20 cellular contexts compared by ENCODE assay signal in genomic region chr10:97757471-97757870, GRCh38. TPM values are rescaled to one million over a fixed set of nuclear protein-coding genes. Genes with fewer than 3 reads are reported as not detected.
A peak's percentile ranks its signal among the peaks of the same experiment; 100 is the strongest.
DNase-seq lines count a peak whose midpoint lies in the region; ATAC-seq and TF ChIP-seq lines count a peak whose summit lies in the region.
"Had no signal": no experiment of that assay in that cellular context is flagged by ENCODE, and none has a peak within 500 bp of the region (broad histone marks: within the 10 kb centered on the region; RNA-seq: fewer than 3 reads in every experiment).

No MANE protein-coding gene starts in this region.

- peaks cover 44% of the 10 kb centered on the region for H3K36me3 Mint-ChIP-seq in central memory CD8-positive, alpha-beta T cell (ENCODE audit: insufficient read depth)
- peaks cover 67 to 70% of the 10 kb centered on the region in 2 donors for H3K36me3 Mint-ChIP-seq in stimulated activated naive B cell treated with anti-CD40 and anti-IgM and Interleukin-4, amounts not matched to agents 10 μg/mL and 1 μg/mL and 100 μg/mL, for 72 hours
- H3K36me3 Mint-ChIP-seq: IgD-negative memory B cell had no signal

- H3K27me3 Mint-ChIP-seq in central memory CD8-positive, alpha-beta T cell, result no peaks in the 10 kb centered on the region
- no peaks in the 10 kb centered on the region for H3K27me3 Mint-ChIP-seq in stimulated activated naive B cell treated with anti-CD40 and anti-IgM and Interleukin-4, amounts not matched to agents 10 μg/mL and 1 μg/mL and 100 μg/mL, for 72 hours
- H3K27me3 Mint-ChIP-seq: B cell, IgD-negative memory B cell had no signal

- peak overlapping the region; percentile 87 for H3K27ac Mint-ChIP-seq in central memory CD8-positive, alpha-beta T cell (ENCODE audit: low read depth)
- peak overlapping the region; percentile 69 for H3K27ac Mint-ChIP-seq in stimulated activated naive B cell treated with anti-CD40 and anti-IgM and Interleukin-4, amounts not matched to agents 10 μg/mL and 1 μg/mL and 100 μg/mL, for 72 hours
- H3K27ac Mint-ChIP-seq: B cell; CD8-positive, alpha-beta T cell; GM23338; HFFc6; IgD-negative memory B cell had no signal

- H3K4me1 ChIP-seq in thyroid gland, result no peaks in the 10 kb centered on the region

- DNase-seq in activated effector memory CD4-positive, alpha-beta T cell treated with anti-CD3 and anti-CD28 coated beads, Interleukin-2, amount 50 U/mL, for 16 hours, result peak; percentile 50
- DNase-seq in activated effector memory CD4-positive, alpha-beta T cell treated with Interleukin-2 at 50 U/mL for 16 hours, result no peak
- peak; percentile 6 for DNase-seq in AG20443 (ENCODE audit: low spot score)
- no peak for DNase-seq in central memory CD8-positive, alpha-beta T cell (ENCODE audit: low spot score in 2 of 2)
- no peak for DNase-seq in stimulated activated naive B cell treated with anti-CD40 and anti-IgM and Interleukin-4, amounts not matched to agents 10 μg/mL and 1 μg/mL and 100 μg/mL, for 72 hours
- no peak for DNase-seq in thyroid gland
- DNase-seq: 8988T; Calu3; CD8-positive, alpha-beta T cell; H7; HFFc6 had no signal

- H3K27me3 ChIP-seq in thyroid gland, result no peaks in the 10 kb centered on the region
- H3K27me3 ChIP-seq: BLaER1 treated with 17β-estradiol and CSF1 and Interleukin-3, amounts not matched to agents 10 nM and 100 nM had no signal

- H3K27ac ChIP-seq in thyroid gland, result no peak overlapping the region
- H3K27ac ChIP-seq: BLaER1 treated with 17β-estradiol and CSF1 and Interleukin-3, amounts not matched to agents 10 nM and 100 nM; HL-60 had no signal

- TF ChIP-seq CTCF in thyroid gland (IDR thresholded peaks at IDR 0.05), result no peak

- H3K36me3 ChIP-seq in thyroid gland, result peaks cover 64 to 66% of the 10 kb centered on the region in 2 donors

- 88 to 89% methylated on average over 6 of the region's 6 CpGs for WGBS in thyroid gland, 2 donors

- no peaks in the 10 kb centered on the region for H3K4me1 Mint-ChIP-seq in central memory CD8-positive, alpha-beta T cell
- H3K4me1 Mint-ChIP-seq in stimulated activated naive B cell treated with anti-CD40 and anti-IgM and Interleukin-4, amounts not matched to agents 10 μg/mL and 1 μg/mL and 100 μg/mL, for 72 hours, result no peaks in the 10 kb centered on the region
- H3K4me1 Mint-ChIP-seq: B cell had no signal

- intact Hi-C loops in thyroid gland (cut with DNase I), result no loop called here

- no peak overlapping the region for H3K4me3 ChIP-seq in thyroid gland (replicated peaks in 1 of 3)
- H3K4me3 ChIP-seq: BLaER1 treated with 17β-estradiol and CSF1 and Interleukin-3, amounts not matched to agents 10 nM and 100 nM; GM23338 had no signal

- no peaks in the 10 kb centered on the region for H3K9me3 ChIP-seq in thyroid gland
- H3K9me3 ChIP-seq: BLaER1 treated with 17β-estradiol and CSF1 and Interleukin-3, amounts not matched to agents 10 nM and 100 nM had no signal

- no peak overlapping the region for H3K4me3 Mint-ChIP-seq in central memory CD8-positive, alpha-beta T cell
- no peak overlapping the region for H3K4me3 Mint-ChIP-seq in stimulated activated naive B cell treated with anti-CD40 and anti-IgM and Interleukin-4, amounts not matched to agents 10 μg/mL and 1 μg/mL and 100 μg/mL, for 72 hours
- H3K4me3 Mint-ChIP-seq: B cell; CD8-positive, alpha-beta T cell; GM23338; HFFc6; IgD-negative memory B cell had no signal

- ATAC-seq in central memory CD8-positive, alpha-beta T cell (replicated peaks; ENCODE audit: extremely low read depth, poor library complexity, severe bottlenecking), result no peak
- ATAC-seq in stimulated activated naive B cell treated with anti-CD40 and anti-IgM and Interleukin-4, amounts not matched to agents 10 μg/mL and 1 μg/mL and 100 μg/mL, for 72 hours (replicated peaks), result no peak
- no peak for ATAC-seq in GM21515 (IDR thresholded peaks at IDR 0.05; ENCODE audit: unreplicated experiment)
- ATAC-seq: CD8-positive, alpha-beta T cell; GM23338; HCT116; HepG2 had no signal

- no peaks in the 10 kb centered on the region for H3K9me3 Mint-ChIP-seq in central memory CD8-positive, alpha-beta T cell
- H3K9me3 Mint-ChIP-seq in stimulated activated naive B cell treated with anti-CD40 and anti-IgM and Interleukin-4, amounts not matched to agents 10 μg/mL and 1 μg/mL and 100 μg/mL, for 72 hours, result no peaks in the 10 kb centered on the region
- H3K9me3 Mint-ChIP-seq: CD8-positive, alpha-beta T cell; GM23338; HFFc6; IgD-negative memory B cell had no signal

- no peak for TF ChIP-seq POLR2A in thyroid gland (IDR thresholded peaks at IDR 0.05)

RNA-seq across cellular contexts. Expression of gene SFRP5, which starts 14.3 kb away (rescaled TPM):
- under 1 TPM in 2 of 4 donors, not detected in 2; 0.22 to 0.40 TPM for total RNA-seq in thyroid gland
- total RNA-seq: A673, B cell, HFFc6 had no signal

RNA-seq across cellular contexts. Expression of gene ZFYVE27, which starts 20.5 kb away (rescaled TPM):
- total RNA-seq in thyroid gland, result 10 to 100 TPM; 18.4 to 43.5 (median 24.8) TPM

RNA-seq across cellular contexts. Expression of gene MARVELD1, which starts 43.9 kb away (rescaled TPM):
- 10 to 100 TPM in 2 of 4 donors, 1 to 10 TPM in 2; 6.0 to 46.6 (median 10.5) TPM for total RNA-seq in thyroid gland
- total RNA-seq: HepG2 had no signal

Comparison
In these comparisons a context has a peak if more than half of its experiments do, and no peak if none do; other contexts are left out.
1. DNase-seq: peak in activated effector memory CD4-positive, alpha-beta T cell treated with anti-CD3 and anti-CD28 coated beads, Interleukin-2, amount 50 U/mL, for 16 hours (single experiment) and AG20443 (single experiment); none in activated effector memory CD4-positive, alpha-beta T cell treated with Interleukin-2 at 50 U/mL for 16 hours (single experiment), central memory CD8-positive, alpha-beta T cell (0 of 2), stimulated activated naive B cell treated with anti-CD40 and anti-IgM and Interleukin-4, amounts not matched to agents 10 μg/mL and 1 μg/mL and 100 μg/mL, for 72 hours (single experiment) and thyroid gland (0 of 2).